ENCODE assay signal across 32 cellular contexts in the genomic region with DNA sequence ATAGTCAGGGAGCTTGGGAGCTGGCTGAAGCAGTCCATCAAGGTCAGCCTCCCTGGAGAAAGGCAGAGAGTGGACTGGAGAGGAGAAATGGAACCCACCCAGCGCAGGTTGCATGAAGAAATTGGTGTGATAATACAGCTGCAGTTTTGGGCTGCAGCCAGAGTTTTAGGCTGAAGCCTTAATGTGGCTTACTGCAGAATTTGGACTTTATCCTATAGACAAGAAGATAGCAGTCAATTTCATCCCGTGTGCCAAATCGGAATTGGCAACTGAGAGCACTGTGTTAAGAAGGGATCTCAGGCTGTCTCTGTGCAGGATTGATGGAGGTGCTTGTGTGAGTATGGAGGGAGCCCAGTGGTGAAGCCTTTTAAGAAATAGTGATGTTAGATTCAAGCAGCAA. TPM values are rescaled to one million over a fixed set of nuclear protein-coding genes. Genes with fewer than 3 reads are reported as not detected.
"Had no signal": no experiment of that assay in that cellular context is flagged by ENCODE, and none has a peak within 500 bp of the region (broad histone marks: within the 10 kb centered on the region; RNA-seq: fewer than 3 reads in every experiment).

No MANE protein-coding gene starts in this region.

- DNase-seq: activated CD4-positive, alpha-beta T cell treated with anti-CD3 and anti-CD28 coated beads for 1 hour; activated CD4-positive, alpha-beta T cell treated with anti-CD3 and anti-CD28 coated beads for 48 hours; activated CD4-positive, CD25-positive, alpha-beta regulatory T cell; activated CD8-positive, alpha-beta memory T cell treated with anti-CD3 and anti-CD28 coated beads, Interleukin-2, amount 50 U/mL, for 4 hours; activated gamma-delta T cell treated with Interleukin-2 at 50 U/mL for 16 hours; activated naive CD4-positive, alpha-beta T cell treated with anti-CD3 and anti-CD28 coated beads for 36 hours; activated T-cell treated with anti-CD3 and anti-CD28 coated beads for 4 hours; activated T-cell treated with anti-CD3 and anti-CD28 coated beads, Interleukin-2, amount 50 U/mL, for 4 hours; adrenal gland; body of pancreas; NCI-H1105; NCI-H1417 treated with DMSO at 0.1 percent for 48 hours; NCI-H187 treated with DMSO at 0.1 percent for 48 hours; NCI-H2081; NCI-H2171 treated with DMSO at 0.1 percent for 48 hours; NCI-H2227 treated with DMSO at 0.1 percent for 48 hours; NCI-H446; NCI-H510A treated with DMSO at 0.1 percent for 48 hours; NCI-H69; NCI-H82; NK-92 treated with Interleukin-12 subunit alpha and Interleukin-12 subunit beta, amount 100 ng/mL, for 24 hours; Right ventricle myocardium superior; SW 1271; T-helper 1 cell; T-helper 2 cell; T-helper 9 cell; WERI-Rb-1 had no signal

- H3K36me3 ChIP-seq: adrenal gland, breast epithelium, WERI-Rb-1 had no signal

- H3K27ac Mint-ChIP-seq: activated naive CD4-positive, alpha-beta T cell treated with anti-CD3 and anti-CD28 coated beads for 36 hours; activated naive CD4-positive, alpha-beta T cell treated with anti-CD3 and anti-CD28 coated beads, Interleukin-2, amount 50 U/mL, for 72 hours; activated T-helper 1 cell treated with anti-CD3 and anti-CD28 coated beads, Interleukin-12 subunit alpha, Interleukin-12 subunit beta, Interleukin-2, Interleukin-4 antibody, amounts not matched to agents 30 ng/mL and 10 ng/mL and 1 ng/mL, durations not matched to agents 14 hours and 24 hours and 36 hours had no signal

- H3K4me3 ChIP-seq: adrenal gland, body of pancreas, breast epithelium, K562 had no signal

- H3K27ac ChIP-seq: adrenal gland, breast epithelium, WERI-Rb-1 had no signal

- H3K4me1 ChIP-seq: breast epithelium had no signal

- H3K9me3 ChIP-seq: adrenal gland, body of pancreas, breast epithelium had no signal

- H3K27me3 ChIP-seq: adrenal gland, body of pancreas, breast epithelium had no signal

- H3K4me3 Mint-ChIP-seq: activated naive CD4-positive, alpha-beta T cell treated with anti-CD3 and anti-CD28 coated beads for 36 hours; activated T-cell treated with anti-CD3 and anti-CD28 coated beads, Interleukin-2, amount 50 U/mL, for 4 hours; activated T-helper 1 cell treated with anti-CD3 and anti-CD28 coated beads, Interleukin-12 subunit alpha, Interleukin-12 subunit beta, Interleukin-2, Interleukin-4 antibody, amounts not matched to agents 30 ng/mL and 10 ng/mL and 1 ng/mL, durations not matched to agents 14 hours and 24 hours and 36 hours had no signal

RNA-seq across cellular contexts. Expression of gene SGPP2, which starts 7.5 kb away (rescaled TPM):
- total RNA-seq: OCI-LY7 had no signal
